In the genomic region with DNA sequence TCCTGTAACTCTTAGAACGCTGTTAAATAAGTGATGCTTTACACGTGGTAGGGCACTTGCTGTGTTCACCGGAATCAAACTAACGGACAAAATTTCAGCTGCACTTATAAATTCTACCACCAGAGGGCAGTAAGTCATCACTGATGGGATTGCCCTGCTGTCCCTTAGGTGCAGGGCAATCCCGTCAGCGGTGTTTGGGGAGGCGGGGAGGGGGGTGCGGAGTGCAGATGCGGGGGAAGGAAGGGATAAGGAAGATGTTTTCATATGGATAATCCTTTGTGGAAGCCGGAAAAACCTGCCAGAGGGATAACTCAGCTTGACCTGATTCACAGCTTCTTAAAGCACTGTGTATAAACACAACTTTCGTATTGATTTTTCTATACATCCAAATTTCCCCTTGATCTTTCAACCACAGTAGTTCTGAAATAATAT, we compare ENCODE assay signal across 8 cellular contexts.
DNase-seq lines count a peak whose midpoint lies in the region; ATAC-seq lines count a peak whose summit lies in the region.

No MANE protein-coding gene starts in this region.

- DNase-seq in NCI-H1436 (lab: John Stamatoyannopoulos, UW) (peak; percentile 42), NCI-H1436 treated with DMSO at 0.1 percent for 48 hours (lab: John Stamatoyannopoulos, UW) (no peak), NCI-H1417 (lab: John Stamatoyannopoulos, UW) (peak; percentile 76 to 89 (median 88)), T-helper 2 cell (peak in 3 of 5 experiments; percentile 15 to 64 (median 32)), astrocyte of the hippocampus (ENCODE audit: low read depth, low spot score) (peak; percentile 84), hypothalamus (lab: John Stamatoyannopoulos, UW) (peak in 34 of 51 donors; percentile 1 to 79 (median 17)), skeletal muscle cell (ENCODE audit: low read depth) (peak; percentile 11)

- no peak for ATAC-seq in GM21447 (IDR thresholded peaks at IDR 0.05; ENCODE audit: unreplicated experiment)

- H3K4me3 ChIP-seq in skeletal muscle cell (ENCODE audit: low read depth, low read length) = no peak overlapping the region
